8 cellular contexts compared by ENCODE assay signal in the genomic region with DNA sequence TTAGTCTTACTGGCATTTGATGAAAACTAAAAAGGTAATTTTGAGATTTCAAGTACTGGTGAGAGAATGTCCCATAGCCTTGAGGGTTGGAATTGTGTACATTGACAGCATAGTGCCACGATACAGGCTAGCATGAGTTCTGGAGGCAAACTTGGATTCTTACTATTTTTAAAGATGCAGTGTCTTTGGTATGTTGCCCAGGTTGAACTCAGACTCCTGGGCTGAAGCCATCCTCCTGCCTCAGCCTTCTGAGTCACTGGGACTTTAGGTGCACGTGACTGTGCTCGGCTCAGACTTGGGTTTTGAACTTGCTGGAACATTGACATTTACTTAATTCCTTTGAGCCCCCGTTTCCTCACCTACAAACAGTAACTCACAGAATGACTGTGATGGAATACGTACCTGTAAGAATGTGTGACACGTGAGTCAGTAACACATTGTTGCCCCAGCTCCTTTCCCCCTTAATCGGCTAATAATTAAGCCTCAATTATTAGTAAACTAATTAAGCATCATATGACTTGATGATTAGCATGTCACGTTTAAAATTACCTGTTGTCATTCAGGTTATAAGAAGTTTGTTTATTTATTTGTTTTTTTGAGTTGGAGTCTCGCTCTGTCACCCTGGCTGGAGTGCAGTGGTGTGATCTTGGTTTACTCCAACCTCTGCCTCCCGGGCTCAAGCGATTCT. TPM values are rescaled to one million over a fixed set of nuclear protein-coding genes. Genes with fewer than 3 reads are reported as not detected.
DNase-seq lines count a peak whose midpoint lies in the region; TF ChIP-seq lines count a peak whose summit lies in the region.

No MANE protein-coding gene starts in this region.

- H3K27ac ChIP-seq in coronary artery (peak overlapping the region; percentile 70 to 80), thyroid gland (no peak overlapping the region)

- 85 to 86% methylated on average over 11 of the region's 11 CpGs for WGBS in thyroid gland, 2 donors

- no peak overlapping the region for H3K4me3 ChIP-seq in AG09309 (ENCODE audit: control insufficient read depth, low read depth, low read length)
- peak overlapping the region; percentile 31 for H3K4me3 ChIP-seq in MG63
- H3K4me3 ChIP-seq in coronary artery: peak overlapping the region; percentile 53
- H3K4me3 ChIP-seq in thyroid gland (replicated peaks in 1 of 3): no peak overlapping the region

- H3K4me1 ChIP-seq in thyroid gland: peaks cover 20 to 30% of the 10 kb centered on the region in 2 donors

- peak; percentile 45 for DNase-seq in AG09309 (ENCODE audit: low read depth)
- peak; percentile 80 for DNase-seq in MG63
- DNase-seq in coronary artery (ENCODE audit: low spot score): no peak
- DNase-seq in non-pigmented ciliary epithelial cell (ENCODE audit: low read depth): peak; percentile 56
- no peak for DNase-seq in DMS53 (lab: John Stamatoyannopoulos, UW)
- no peak for DNase-seq in NCI-H510A (lab: John Stamatoyannopoulos, UW)
- no peak for DNase-seq in NK-92 treated with Interleukin-12 subunit alpha and Interleukin-12 subunit beta, amount 100 ng/mL, for 24 hours (lab: John Stamatoyannopoulos, UW)
- no peak for DNase-seq in thyroid gland

- TF ChIP-seq POLR2A in thyroid gland (IDR thresholded peaks at IDR 0.05): no peak

- no peak for TF ChIP-seq CTCF in AG09309 (IDR thresholded peaks at IDR 0.05; ENCODE audit: control insufficient read depth, insufficient read depth, low read depth, low read length, missing control alignments)
- no peak for TF ChIP-seq CTCF in coronary artery (IDR thresholded peaks at IDR 0.05)
- TF ChIP-seq CTCF in thyroid gland (IDR thresholded peaks at IDR 0.05): no peak

- H3K9me3 ChIP-seq in MG63 (no peaks in the 10 kb centered on the region), thyroid gland (no peaks in the 10 kb centered on the region)

- H3K27me3 ChIP-seq in MG63 (no peaks in the 10 kb centered on the region), thyroid gland (no peaks in the 10 kb centered on the region)

- intact Hi-C loops in thyroid gland (cut with DNase I): no loop called here

- H3K36me3 ChIP-seq in MG63: no peaks in the 10 kb centered on the region; the same call in 1 of the 2 replicates
- H3K36me3 ChIP-seq in thyroid gland: no peaks in the 10 kb centered on the region

RNA-seq across cellular contexts. Expression of gene DNAJB6, which starts 10.6 kb away (rescaled TPM):
- 89.7 and 126 TPM in 2 replicates for total RNA-seq in MG63 (2014; rRNA removed; shearing (Covaris generic); ENCODE audit: low replicate concordance)
- 10 to 100 TPM; 80.7 to 92.7 (median 91.1) TPM for total RNA-seq in thyroid gland

Comparison
In these comparisons a context has a peak if more than half of its experiments do, and no peak if none do; other contexts are left out.
1. DNase-seq: peak in AG09309 (single experiment), MG63 (single experiment) and non-pigmented ciliary epithelial cell (single experiment); none in coronary artery (single experiment), DMS53 (single experiment), NCI-H510A (single experiment), NK-92 treated with Interleukin-12 subunit alpha and Interleukin-12 subunit beta, amount 100 ng/mL, for 24 hours (single experiment) and thyroid gland (0 of 2).
2. H3K4me3 ChIP-seq: peak in MG63 (single experiment) and coronary artery (single experiment); none in AG09309 (single experiment) and thyroid gland (0 of 3).
3. H3K27ac ChIP-seq: peak in coronary artery (2 of 2); none in thyroid gland (0 of 3).